Comparison of ENCODE assay signal across 25 cellular contexts in genomic region chr18:74420491-74420890, GRCh38. TPM values are rescaled to one million over a fixed set of nuclear protein-coding genes. Genes with fewer than 3 reads are reported as not detected.
DNase-seq lines count a peak whose midpoint lies in the region; ATAC-seq lines count a peak whose summit lies in the region.
"Had no signal": no experiment of that assay in that cellular context is flagged by ENCODE, and none has a peak within 500 bp of the region (broad histone marks: within the 10 kb centered on the region; RNA-seq: fewer than 3 reads in every experiment).

No MANE protein-coding gene starts in this region.

- peak; percentile 25 for ATAC-seq in left ventricle myocardium superior
- no peak for ATAC-seq in natural killer cell treated with Interleukin-12 subunit alpha and Interleukin-12 subunit beta and Interleukin-15 and Interleukin-18, amount 100 ng/mL, for 72 hours
- ATAC-seq: HepG2, K562 had no signal

- H3K4me2 ChIP-seq in BLaER1 = peak overlapping the region; percentile 13

- peak overlapping the region; percentile 99; the same call in 1 of the 2 replicates for H3K27ac ChIP-seq in BLaER1
- H3K27ac ChIP-seq: GM23248, HL-60, SK-N-MC had no signal

- no peaks in the 10 kb centered on the region for H3K27me3 ChIP-seq in BLaER1

- peaks cover 37% of the 10 kb centered on the region for H3K36me3 ChIP-seq in BLaER1

- H3K4me3 Mint-ChIP-seq in natural killer cell treated with Interleukin-12 subunit alpha and Interleukin-12 subunit beta and Interleukin-15 and Interleukin-18, amount 100 ng/mL, for 72 hours = no peak overlapping the region
- H3K4me3 Mint-ChIP-seq: B cell; CD4-positive, CD25-positive, alpha-beta regulatory T cell; H9; HFFc6 had no signal

- H3K27ac Mint-ChIP-seq in natural killer cell treated with Interleukin-12 subunit alpha and Interleukin-12 subunit beta and Interleukin-15 and Interleukin-18, amount 100 ng/mL, for 72 hours = no peak overlapping the region
- H3K27ac Mint-ChIP-seq: B cell, HFFc6 had no signal

- no peaks in the 10 kb centered on the region for H3K36me3 Mint-ChIP-seq in natural killer cell treated with Interleukin-12 subunit alpha and Interleukin-12 subunit beta and Interleukin-15 and Interleukin-18, amount 100 ng/mL, for 72 hours
- H3K36me3 Mint-ChIP-seq: CD4-positive, CD25-positive, alpha-beta regulatory T cell had no signal

- no peak overlapping the region for H3K4me3 ChIP-seq in BLaER1
- H3K4me3 ChIP-seq: GM23248, K562, SK-N-MC had no signal

- H3K9me3 ChIP-seq in BLaER1 = peaks cover 53% of the 10 kb centered on the region

- intact Hi-C loops in left ventricle myocardium superior (cut with micrococcal nuclease) = no loop called here

- no peaks in the 10 kb centered on the region for H3K9me3 Mint-ChIP-seq in natural killer cell treated with Interleukin-12 subunit alpha and Interleukin-12 subunit beta and Interleukin-15 and Interleukin-18, amount 100 ng/mL, for 72 hours

- DNase-seq in astrocyte of the hippocampus (ENCODE audit: low read depth, low spot score) (peak; percentile 11), left ventricle myocardium superior (peak; percentile 60), pons (ENCODE audit: low spot score) (peak; percentile 54), DMS 273 (lab: John Stamatoyannopoulos, UW; ENCODE audit: unreplicated experiment) (no peak), SHP77 (lab: John Stamatoyannopoulos, UW) (no peak)
- no peak for DNase-seq in natural killer cell treated with Interleukin-12 subunit alpha and Interleukin-12 subunit beta and Interleukin-15 and Interleukin-18, amount 100 ng/mL, for 72 hours (ENCODE audit: low spot score)
- DNase-seq: CD4-positive, CD25-positive, alpha-beta regulatory T cell; DMS79; H9; HFFc6; NCI-H1092; NCI-H1436; NCI-H187 treated with DMSO at 0.1 percent for 48 hours; NCI-H2107; NCI-H446 treated with DMSO at 0.1 percent for 48 hours; NCI-H526 treated with DMSO at 0.1 percent for 48 hours; OCI-M1 had no signal

- no peaks in the 10 kb centered on the region for H3K4me1 Mint-ChIP-seq in natural killer cell treated with Interleukin-12 subunit alpha and Interleukin-12 subunit beta and Interleukin-15 and Interleukin-18, amount 100 ng/mL, for 72 hours (ENCODE audit: low read depth in 2 of 2)
- H3K4me1 Mint-ChIP-seq: B cell, H9 had no signal

- H4K20me1 ChIP-seq in BLaER1 = no peaks in the 10 kb centered on the region

- peaks cover 9 to 21% of the 10 kb centered on the region in 2 donors for H3K27me3 Mint-ChIP-seq in natural killer cell treated with Interleukin-12 subunit alpha and Interleukin-12 subunit beta and Interleukin-15 and Interleukin-18, amount 100 ng/mL, for 72 hours

- H3K4me1 ChIP-seq in BLaER1 = peaks cover 57% of the 10 kb centered on the region

- H3K9ac ChIP-seq in BLaER1 = no peak overlapping the region
- H3K9ac ChIP-seq: GM23248 had no signal

RNA-seq across cellular contexts. Expression of gene DIPK1C, which starts 36.6 kb away (rescaled TPM):
- 6.3 TPM for total RNA-seq in left ventricle myocardium superior
- not detected for total RNA-seq in natural killer cell treated with Interleukin-12 subunit alpha and Interleukin-12 subunit beta and Interleukin-15 and Interleukin-18, amount 100 ng/mL, for 72 hours
- total RNA-seq: B cell; CD4-positive, CD25-positive, alpha-beta regulatory T cell; GM23248; H9; HepG2; HFFc6; HT-29 had no signal

Comparison
In these comparisons a context has a peak if more than half of its experiments do, and no peak if none do; other contexts are left out.
1. DNase-seq: peak in astrocyte of the hippocampus (single experiment), left ventricle myocardium superior (single experiment) and pons (single experiment); none in DMS 273 (single experiment), SHP77 (0 of 2) and natural killer cell treated with Interleukin-12 subunit alpha and Interleukin-12 subunit beta and Interleukin-15 and Interleukin-18, amount 100 ng/mL, for 72 hours (single experiment).